ENCODE assay signal across 9 cellular contexts in genomic region chr3:9947025-9947995, GRCh38. TPM values are rescaled to one million over a fixed set of nuclear protein-coding genes. Genes with fewer than 3 reads are reported as not detected.
A peak's percentile ranks its signal among the peaks of the same experiment; 100 is the strongest.
DNase-seq lines count a peak whose midpoint lies in the region; ATAC-seq and TF ChIP-seq lines count a peak whose summit lies in the region.
"Had no signal": no experiment of that assay in that cellular context is flagged by ENCODE, and none has a peak within 500 bp of the region (broad histone marks: within the 10 kb centered on the region; RNA-seq: fewer than 3 reads in every experiment).

No MANE protein-coding gene starts in this region.

- H3K79me2 ChIP-seq in hepatocyte: no peaks in the 10 kb centered on the region
- no peaks in the 10 kb centered on the region for H3K79me2 ChIP-seq in MM.1S (ENCODE audit: low read length)

- H2AFZ ChIP-seq in hepatocyte: peak overlapping the region; percentile 85
- H2AFZ ChIP-seq in MM.1S (ENCODE audit: low read length): no peak overlapping the region

- no peak for ATAC-seq in effector memory CD8-positive, alpha-beta T cell (replicated peaks)
- ATAC-seq in GM18498 (IDR thresholded peaks at IDR 0.05; ENCODE audit: unreplicated experiment): no peak

- H3K27ac ChIP-seq in hepatocyte: no peak overlapping the region
- no peak overlapping the region for H3K27ac ChIP-seq in MM.1S (ENCODE audit: low read length)
- H3K27ac ChIP-seq: BLaER1 had no signal

- TF ChIP-seq CTCF in hepatocyte (IDR thresholded peaks at IDR 0.05; ENCODE audit: poor library complexity): peak; percentile 46
- no peak for TF ChIP-seq CTCF in MM.1S (IDR thresholded peaks at IDR 0.05; ENCODE audit: low read length)

- H3K4me3 ChIP-seq in hepatocyte (peak overlapping the region; percentile 47), MM.1S (ENCODE audit: low read length) (no peak overlapping the region)
- H3K4me3 ChIP-seq: BLaER1 had no signal

- no peaks in the 10 kb centered on the region for H3F3A ChIP-seq in MM.1S (ENCODE audit: insufficient read depth, low read length)

- H3K27me3 ChIP-seq in hepatocyte: no peaks in the 10 kb centered on the region
- no peaks in the 10 kb centered on the region for H3K27me3 ChIP-seq in MM.1S (replicated peaks; ENCODE audit: insufficient read depth, low read length)
- H3K27me3 ChIP-seq: BLaER1 had no signal

- peaks cover 11 to 15% of the 10 kb centered on the region in 2 donors for H3K4me1 Mint-ChIP-seq in effector memory CD8-positive, alpha-beta T cell (ENCODE audit: low read depth in 2 of 2)

- H3K27me3 Mint-ChIP-seq in effector memory CD8-positive, alpha-beta T cell: no peaks in the 10 kb centered on the region

- H3K4me2 ChIP-seq in hepatocyte: peak overlapping the region; percentile 91
- H3K4me2 ChIP-seq in MM.1S (ENCODE audit: low read depth, low read length): no peak overlapping the region
- H3K4me2 ChIP-seq: BLaER1 had no signal

- H3K4me1 ChIP-seq in hepatocyte (ENCODE audit: insufficient read depth) (peaks cover 7% of the 10 kb centered on the region), MM.1S (ENCODE audit: low read length) (0 out of 2 replicates have a peak, but pooled peaks cover 5% of the 10 kb centered on the region)

- DNase-seq in DMS53 (lab: John Stamatoyannopoulos, UW) (peak; percentile 75), DMS53 treated with DMSO at 0.1 percent for 48 hours (lab: John Stamatoyannopoulos, UW; ENCODE audit: unreplicated experiment) (no peak), anterior cingulate cortex (lab: John Stamatoyannopoulos, UW) (peak in 47 of 58 donors; percentile 12 to 77 (median 57)), hepatocyte (ENCODE audit: low spot score) (peak; percentile 86), retina (peak; percentile 87), MM.1S (no peak)
- no peak for DNase-seq in effector memory CD8-positive, alpha-beta T cell

- H3K9ac ChIP-seq in MM.1S (ENCODE audit: low read length): no peak overlapping the region
- H3K9ac ChIP-seq: BLaER1 had no signal

- WGBS in hepatocyte (ENCODE audit: low lambda C conversion rate, missing lambda C conversion rate): 40% methylated on average over 75 of the region's 86 CpGs

- no peak overlapping the region for H3K4me3 Mint-ChIP-seq in effector memory CD8-positive, alpha-beta T cell

- no peaks in the 10 kb centered on the region for H3K9me3 Mint-ChIP-seq in effector memory CD8-positive, alpha-beta T cell

- no peaks in the 10 kb centered on the region for H3K36me3 ChIP-seq in hepatocyte (replicated peaks; ENCODE audit: insufficient read depth, low read depth)
- no peaks in the 10 kb centered on the region for H3K36me3 ChIP-seq in MM.1S (replicated peaks; ENCODE audit: insufficient read depth, low read length)

- no peaks in the 10 kb centered on the region for H3K9me3 ChIP-seq in hepatocyte (ENCODE audit: low read depth)
- no peaks in the 10 kb centered on the region for H3K9me3 ChIP-seq in MM.1S (replicated peaks; ENCODE audit: insufficient read depth, low read length)
- H3K9me3 ChIP-seq: BLaER1 had no signal

- H3K36me3 Mint-ChIP-seq in effector memory CD8-positive, alpha-beta T cell (ENCODE audit: insufficient read depth): peaks cover 7% of the 10 kb centered on the region

- H3K9me2 ChIP-seq in hepatocyte (replicated peaks; ENCODE audit: insufficient read depth): no peaks in the 10 kb centered on the region
- no peaks in the 10 kb centered on the region for H3K9me2 ChIP-seq in MM.1S (replicated peaks; ENCODE audit: insufficient read depth, low read length)

- no peak overlapping the region for H3K27ac Mint-ChIP-seq in effector memory CD8-positive, alpha-beta T cell

- H4K20me1 ChIP-seq in hepatocyte (ENCODE audit: insufficient read depth, poor library complexity, severe bottlenecking): no peaks in the 10 kb centered on the region
- H4K20me1 ChIP-seq in MM.1S (ENCODE audit: insufficient read depth, low read length): no peaks in the 10 kb centered on the region
- H4K20me1 ChIP-seq: BLaER1 had no signal

RNA-seq across cellular contexts. Expression of gene PRRT3, which starts 4.9 kb away (rescaled TPM):
- 1.1 and 2.5 TPM in 2 replicates for total RNA-seq in hepatocyte
- 2.0 and 4.0 TPM in 2 replicates for polyA plus RNA-seq in hepatocyte

RNA-seq across cellular contexts. Expression of gene CRELD1, which starts 13.7 kb away (rescaled TPM):
- 40.5 and 43.9 TPM in 2 replicates for total RNA-seq in hepatocyte
- polyA plus RNA-seq in hepatocyte: 82.9 and 83.6 TPM in 2 replicates

RNA-seq across cellular contexts. Expression of gene IL17RC, which starts 30.4 kb away (rescaled TPM):
- total RNA-seq in hepatocyte: 27.3 and 39.4 TPM in 2 replicates
- polyA plus RNA-seq in hepatocyte: 47.8 and 48.5 TPM in 2 replicates

RNA-seq across cellular contexts. Expression of gene EMC3, which starts 39.3 kb away (rescaled TPM):
- total RNA-seq in hepatocyte: 116 and 133 TPM in 2 replicates
- 147 and 151 TPM in 2 replicates for polyA plus RNA-seq in hepatocyte

RNA-seq across cellular contexts. Expression of gene IL17RE, which starts 44.7 kb away (rescaled TPM):
- total RNA-seq in hepatocyte: 9.1 and 10.2 TPM in 2 replicates
- 6.3 and 6.8 TPM in 2 replicates for polyA plus RNA-seq in hepatocyte

Comparison
In these comparisons a context has a peak if more than half of its experiments do, and no peak if none do; other contexts are left out.
1. DNase-seq: peak in DMS53 (single experiment), anterior cingulate cortex (47 of 58), hepatocyte (single experiment) and retina (single experiment); none in DMS53 treated with DMSO at 0.1 percent for 48 hours (single experiment), MM.1S (single experiment) and effector memory CD8-positive, alpha-beta T cell (0 of 3).